1 cellular context compared by ENCODE assay signal in the genomic region with DNA sequence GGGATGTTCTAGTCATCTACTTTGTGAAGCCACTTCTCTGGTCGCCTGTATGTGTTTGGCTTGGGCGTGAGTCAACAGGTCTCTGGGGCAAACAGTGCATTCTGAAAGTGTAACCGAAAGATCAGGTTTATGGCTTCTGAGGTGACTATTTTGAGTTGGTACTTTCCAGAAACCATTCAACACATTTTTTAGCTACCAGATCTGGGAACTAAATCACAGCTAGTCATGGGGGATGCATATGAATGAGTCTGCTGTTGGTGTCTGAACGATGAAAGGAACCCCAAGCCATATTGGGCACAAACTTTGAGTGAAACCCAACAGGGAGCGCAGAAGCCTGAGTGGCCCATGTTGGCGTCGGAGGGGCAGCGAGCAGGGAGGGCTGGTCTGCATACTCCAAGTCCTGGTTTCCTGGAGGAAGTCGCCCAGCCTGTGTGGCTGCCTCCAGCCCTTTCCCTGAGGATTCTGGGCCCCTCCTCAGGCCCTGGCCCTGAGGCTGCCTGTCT.
TF ChIP-seq lines count a peak whose summit lies in the region.

No MANE protein-coding gene starts in this region.

TF ChIP-seq in GM12878, 131 proteins besides CTCF, POLR2A, EP300 and RAD21 (continued from another document and continues in another):
- TF ChIP-seq CUX1 (IDR thresholded peaks at IDR 0.05; ENCODE audit: insufficient replicate concordance, low read depth, low read length) (no peak), ZNF687 (IDR thresholded peaks at IDR 0.05) (peak; percentile 84; the same call in 1 of the 2 replicates), FOXM1 (IDR thresholded peaks at IDR 0.05; ENCODE audit: low read depth, low read length) (peak; percentile 86), RCOR1 (conservative IDR thresholded peaks at IDR 0.05; ENCODE audit: low read depth, low read length) (no peak), HDGF (IDR thresholded peaks at IDR 0.05) (peak; percentile 12; the same call in 1 of the 2 replicates), SUPT20H (IDR thresholded peaks at IDR 0.05; ENCODE audit: borderline replicate concordance, control insufficient read depth, low read depth, low read length) (no peak), STAT3 (IDR thresholded peaks at IDR 0.05; ENCODE audit: low read depth, low read length) (no peak), ZNF24 (IDR thresholded peaks at IDR 0.05) (no peak; the same call in 1 of the 2 replicates), IRF5 (IDR thresholded peaks at IDR 0.05; ENCODE audit: borderline replicate concordance) (no peak), SIX5 (IDR thresholded peaks at IDR 0.05; ENCODE audit: low read depth, low read length, severe bottlenecking) (peak; percentile 8), JUNB (IDR thresholded peaks at IDR 0.05) (peak; percentile 72), REST (IDR thresholded peaks at IDR 0.05; ENCODE audit: low read depth, low read length) (0 out of 2 replicates have a peak, but pooled peaks have one; percentile 13), SUZ12 (IDR thresholded peaks at IDR 0.05; ENCODE audit: unreplicated experiment) (no peak), USF2 (IDR thresholded peaks at IDR 0.05; ENCODE audit: borderline replicate concordance, low read depth, low read length) (no peak), SREBF2 (IDR thresholded peaks at IDR 0.05; ENCODE audit: low read length) (no peak), SMAD1 (IDR thresholded peaks at IDR 0.05; ENCODE audit: low read depth, partially characterized antibody) (no peak), TARDBP (IDR thresholded peaks at IDR 0.05; ENCODE audit: borderline replicate concordance) (no peak), MTA3 (IDR thresholded peaks at IDR 0.05; ENCODE audit: borderline replicate concordance, low read length) (peak; percentile 79; the same call in 1 of the 2 replicates), TCF12 (IDR thresholded peaks at IDR 0.05; ENCODE audit: low read depth, low read length) (peak; percentile 66; the same call in 1 of the 2 replicates), ZBTB4 (CRISPR knock-in tag; IDR thresholded peaks at IDR 0.05) (no peak), NFIC (IDR thresholded peaks at IDR 0.05; ENCODE audit: low read depth, low read length) (peak; percentile 90), MEF2A (IDR thresholded peaks at IDR 0.05; ENCODE audit: insufficient read depth, low read depth, low read length) (peak; percentile 90), CHD4 (IDR thresholded peaks at IDR 0.05) (no peak), YY1 (IDR thresholded peaks at IDR 0.05; ENCODE audit: low read depth, low read length) (no peak), ZNF217 (IDR thresholded peaks at IDR 0.05) (peak; percentile 37; the same call in 1 of the 2 replicates)
- TF ChIP-seq, protein P1, sequence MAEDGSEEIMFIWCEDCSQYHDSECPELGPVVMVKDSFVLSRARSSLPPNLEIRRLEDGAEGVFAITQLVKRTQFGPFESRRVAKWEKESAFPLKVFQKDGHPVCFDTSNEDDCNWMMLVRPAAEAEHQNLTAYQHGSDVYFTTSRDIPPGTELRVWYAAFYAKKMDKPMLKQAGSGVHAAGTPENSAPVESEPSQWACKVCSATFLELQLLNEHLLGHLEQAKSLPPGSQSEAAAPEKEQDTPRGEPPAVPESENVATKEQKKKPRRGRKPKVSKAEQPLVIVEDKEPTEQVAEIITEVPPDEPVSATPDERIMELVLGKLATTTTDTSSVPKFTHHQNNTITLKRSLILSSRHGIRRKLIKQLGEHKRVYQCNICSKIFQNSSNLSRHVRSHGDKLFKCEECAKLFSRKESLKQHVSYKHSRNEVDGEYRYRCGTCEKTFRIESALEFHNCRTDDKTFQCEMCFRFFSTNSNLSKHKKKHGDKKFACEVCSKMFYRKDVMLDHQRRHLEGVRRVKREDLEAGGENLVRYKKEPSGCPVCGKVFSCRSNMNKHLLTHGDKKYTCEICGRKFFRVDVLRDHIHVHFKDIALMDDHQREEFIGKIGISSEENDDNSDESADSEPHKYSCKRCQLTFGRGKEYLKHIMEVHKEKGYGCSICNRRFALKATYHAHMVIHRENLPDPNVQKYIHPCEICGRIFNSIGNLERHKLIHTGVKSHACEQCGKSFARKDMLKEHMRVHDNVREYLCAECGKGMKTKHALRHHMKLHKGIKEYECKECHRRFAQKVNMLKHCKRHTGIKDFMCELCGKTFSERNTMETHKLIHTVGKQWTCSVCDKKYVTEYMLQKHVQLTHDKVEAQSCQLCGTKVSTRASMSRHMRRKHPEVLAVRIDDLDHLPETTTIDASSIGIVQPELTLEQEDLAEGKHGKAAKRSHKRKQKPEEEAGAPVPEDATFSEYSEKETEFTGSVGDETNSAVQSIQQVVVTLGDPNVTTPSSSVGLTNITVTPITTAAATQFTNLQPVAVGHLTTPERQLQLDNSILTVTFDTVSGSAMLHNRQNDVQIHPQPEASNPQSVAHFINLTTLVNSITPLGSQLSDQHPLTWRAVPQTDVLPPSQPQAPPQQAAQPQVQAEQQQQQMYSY (CRISPR knock-in tag; IDR thresholded peaks at IDR 0.05): no peak
